Comparison of ENCODE assay signal across 8 cellular contexts in genomic region chr2:86072271-86072858, GRCh38. TPM values are rescaled to one million over a fixed set of nuclear protein-coding genes. Genes with fewer than 3 reads are reported as not detected.
A peak's percentile ranks its signal among the peaks of the same experiment; 100 is the strongest.
DNase-seq lines count a peak whose midpoint lies in the region; ATAC-seq and TF ChIP-seq lines count a peak whose summit lies in the region.

No MANE protein-coding gene starts in this region.

- H3K27me3 Mint-ChIP-seq in mesothelial cell of epicardium (ENCODE audit: low read depth), result no peaks in the 10 kb centered on the region

- DNase-seq in SKM-1 treated with dmso at 0.1 percent for 144 hours (lab: John Stamatoyannopoulos, UW; ENCODE audit: unreplicated experiment) (peak; percentile 35), SKM-1 (lab: John Stamatoyannopoulos, UW; ENCODE audit: unreplicated experiment) (no peak), NAMALWA (ENCODE audit: low spot score) (peak; percentile 40), T47D (ENCODE audit: low read depth in 1 of 2, low spot score in 1 of 2) (peak; percentile 61 to 92), mesothelial cell of epicardium (ENCODE audit: low spot score in 2 of 2, unreplicated experiment in 2 of 2) (no peak)

- no peak for TF ChIP-seq CTCF in mesothelial cell of epicardium (IDR thresholded peaks at IDR 0.05; ENCODE audit: unreplicated experiment)

- in situ Hi-C loops in T47D (cut with HindIII; ENCODE audit: low pct_unique_long_range_greater_than_20kb, low sequenced_read_pairs), result no loop called here

- peak overlapping the region; percentile 21 for H3K27ac Mint-ChIP-seq in mesothelial cell of epicardium

- peaks cover 39% of the 10 kb centered on the region for H3K36me3 Mint-ChIP-seq in mesothelial cell of epicardium

- ATAC-seq in GM21717 (IDR thresholded peaks at IDR 0.05; ENCODE audit: unreplicated experiment), result no peak
- no peak for ATAC-seq in GM21381 (IDR thresholded peaks at IDR 0.05; ENCODE audit: unreplicated experiment)
- no peak for ATAC-seq in HG03135 (IDR thresholded peaks at IDR 0.05; ENCODE audit: unreplicated experiment)

- peaks cover 7% of the 10 kb centered on the region for H3K9me3 Mint-ChIP-seq in mesothelial cell of epicardium

- H3K4me3 Mint-ChIP-seq in mesothelial cell of epicardium, result no peak overlapping the region

- H3K4me1 Mint-ChIP-seq in mesothelial cell of epicardium, result no peaks in the 10 kb centered on the region

RNA-seq across cellular contexts. Expression of gene POLR1A, which starts 33.3 kb away (rescaled TPM):
- 59.8 to 64.4 TPM (median 61.6 TPM) in 3 replicates for total RNA-seq in mesothelial cell of epicardium

RNA-seq across cellular contexts. Expression of gene PTCD3, which starts 33.7 kb away (rescaled TPM):
- total RNA-seq in mesothelial cell of epicardium, result 150 to 157 TPM (median 156 TPM) in 3 replicates

Comparison
In these comparisons a context has a peak if more than half of its experiments do, and no peak if none do; other contexts are left out.
1. DNase-seq: peak in SKM-1 treated with dmso at 0.1 percent for 144 hours (single experiment), NAMALWA (single experiment) and T47D (2 of 2); none in SKM-1 (single experiment) and mesothelial cell of epicardium (0 of 2).